12 cellular contexts compared by ENCODE assay signal in genomic region chr17:28173071-28173561, GRCh38.
DNase-seq lines count a peak whose midpoint lies in the region; ATAC-seq and TF ChIP-seq lines count a peak whose summit lies in the region.
"Had no signal": no experiment of that assay in that cellular context is flagged by ENCODE, and none has a peak within 500 bp of the region (broad histone marks: within the 10 kb centered on the region; RNA-seq: fewer than 3 reads in every experiment).

No MANE protein-coding gene starts in this region.

- no peaks in the 10 kb centered on the region for H3K9me3 Mint-ChIP-seq in natural killer cell
- H3K9me3 Mint-ChIP-seq in natural killer cell treated with Interleukin-12 subunit alpha and Interleukin-12 subunit beta and Interleukin-15 and Interleukin-18, amount 100 ng/mL, for 72 hours = no peaks in the 10 kb centered on the region
- no peaks in the 10 kb centered on the region for H3K9me3 Mint-ChIP-seq in immature natural killer cell

- H3K4me3 Mint-ChIP-seq in natural killer cell (no peak overlapping the region), immature natural killer cell (no peak overlapping the region)
- no peak overlapping the region for H3K4me3 Mint-ChIP-seq in natural killer cell treated with Interleukin-12 subunit alpha and Interleukin-12 subunit beta and Interleukin-15 and Interleukin-18, amount 100 ng/mL, for 72 hours

- peak overlapping the region; percentile 45 to 55 for H3K27ac Mint-ChIP-seq in natural killer cell
- peak overlapping the region in 1 of 2 donors; percentile 7 for H3K27ac Mint-ChIP-seq in natural killer cell treated with Interleukin-12 subunit alpha and Interleukin-12 subunit beta and Interleukin-15 and Interleukin-18, amount 100 ng/mL, for 72 hours
- peak overlapping the region; percentile 13 to 83 (median 44) for H3K27ac Mint-ChIP-seq in immature natural killer cell

- DNase-seq in natural killer cell = no peak
- no peak for DNase-seq in natural killer cell treated with Interleukin-12 subunit alpha and Interleukin-12 subunit beta and Interleukin-15 and Interleukin-18, amount 100 ng/mL, for 72 hours (ENCODE audit: low spot score)
- no peak for DNase-seq in SJSA1 (ENCODE audit: low read depth in 1 of 2, low spot score in 2 of 2)
- no peak for DNase-seq in immature natural killer cell
- DNase-seq in activated gamma-delta T cell treated with Interleukin-2 at 50 U/mL for 16 hours = no peak
- DNase-seq in hippocampal formation (lab: John Stamatoyannopoulos, UW) = no peak
- DNase-seq in Karpas-422 = no peak
- DNase-seq in anterior cingulate cortex (lab: John Stamatoyannopoulos, UW) = no peak
- DNase-seq: activated CD4-positive, alpha-beta T cell treated with anti-CD3 and anti-CD28 coated beads for 48 hours; effector memory CD4-positive, alpha-beta T cell; NCI-H1436; uterus had no signal

- H3K9me3 ChIP-seq in SJSA1 (replicated peaks) (no peaks in the 10 kb centered on the region), Karpas-422 (ENCODE audit: low read length) (no peaks in the 10 kb centered on the region)
- H3K9me3 ChIP-seq: uterus had no signal

- H4K20me1 ChIP-seq in Karpas-422 (ENCODE audit: insufficient read depth, low read depth, low read length) = no peaks in the 10 kb centered on the region

- TF ChIP-seq CTCF in natural killer cell (IDR thresholded peaks at IDR 0.05) = no peak

- no peak overlapping the region for H2AFZ ChIP-seq in Karpas-422 (ENCODE audit: low read length)

- H3K4me1 Mint-ChIP-seq in natural killer cell = peaks cover 28 to 29% of the 10 kb centered on the region in 2 donors
- peaks cover 19% of the 10 kb centered on the region in 2 donors for H3K4me1 Mint-ChIP-seq in natural killer cell treated with Interleukin-12 subunit alpha and Interleukin-12 subunit beta and Interleukin-15 and Interleukin-18, amount 100 ng/mL, for 72 hours (ENCODE audit: low read depth in 2 of 2)
- H3K4me1 Mint-ChIP-seq in immature natural killer cell = peaks cover 20 to 32% of the 10 kb centered on the region in 2 donors

- H3K9ac ChIP-seq in Karpas-422 (ENCODE audit: low read length) = no peak overlapping the region

- no peak overlapping the region for H3K4me2 ChIP-seq in Karpas-422 (ENCODE audit: low read depth, low read length, poor library complexity, severe bottlenecking)

- H3K79me2 ChIP-seq in Karpas-422 (ENCODE audit: low read length) = no peaks in the 10 kb centered on the region

- H3K36me3 Mint-ChIP-seq in natural killer cell (peaks cover 9% of the 10 kb centered on the region), immature natural killer cell (peaks cover 19 to 32% (median 20%) of the 10 kb centered on the region in 3 donors)
- H3K36me3 Mint-ChIP-seq in natural killer cell treated with Interleukin-12 subunit alpha and Interleukin-12 subunit beta and Interleukin-15 and Interleukin-18, amount 100 ng/mL, for 72 hours = peaks cover 9% of the 10 kb centered on the region

- H3K36me3 ChIP-seq in SJSA1 (peaks cover 58% of the 10 kb centered on the region), Karpas-422 (ENCODE audit: insufficient read depth, low read length) (peaks cover 17% of the 10 kb centered on the region; the same call in 1 of the 2 replicates)
- H3K36me3 ChIP-seq: uterus had no signal

- H3K27ac ChIP-seq in SJSA1 = peak overlapping the region; percentile 93
- no peak overlapping the region for H3K27ac ChIP-seq in Karpas-422 (ENCODE audit: low read length)
- H3K27ac ChIP-seq: uterus had no signal

- H3K4me1 ChIP-seq in SJSA1 (replicated peaks) (peaks cover 45% of the 10 kb centered on the region), Karpas-422 (ENCODE audit: low read length) (no peaks in the 10 kb centered on the region)
- H3K4me1 ChIP-seq: uterus had no signal

- ATAC-seq in natural killer cell = peak in 1 of 3 donors; percentile 64
- no peak for ATAC-seq in natural killer cell treated with Interleukin-12 subunit alpha and Interleukin-12 subunit beta and Interleukin-15 and Interleukin-18, amount 100 ng/mL, for 72 hours

- H3K4me3 ChIP-seq in SJSA1 = peak overlapping the region; percentile 16
- H3K4me3 ChIP-seq in Karpas-422 (ENCODE audit: low read length) = no peak overlapping the region
- H3K4me3 ChIP-seq: uterus had no signal

- H3K9me2 ChIP-seq in Karpas-422 (replicated peaks; ENCODE audit: insufficient read depth, low read length) = no peaks in the 10 kb centered on the region

- H3K27me3 ChIP-seq in SJSA1 (replicated peaks) = no peaks in the 10 kb centered on the region
- no peaks in the 10 kb centered on the region for H3K27me3 ChIP-seq in Karpas-422 (ENCODE audit: low read length)
- H3K27me3 ChIP-seq: uterus had no signal

- H3K27me3 Mint-ChIP-seq in natural killer cell (ENCODE audit: low read depth in 2 of 2) (no peaks in the 10 kb centered on the region), immature natural killer cell (ENCODE audit: low read depth in 3 of 3) (peaks cover 0 to 2% (median 0%) of the 10 kb centered on the region in 3 donors)
- H3K27me3 Mint-ChIP-seq in natural killer cell treated with Interleukin-12 subunit alpha and Interleukin-12 subunit beta and Interleukin-15 and Interleukin-18, amount 100 ng/mL, for 72 hours = no peaks in the 10 kb centered on the region

- intact Hi-C loops in natural killer cell (cut with micrococcal nuclease) = no loop called here
